ENCODE assay signal across 13 cellular contexts in genomic region chr1:121586369-121587229, GRCh38.
DNase-seq lines count a peak whose midpoint lies in the region; ATAC-seq, FAIRE-seq and TF ChIP-seq lines count a peak whose summit lies in the region.
"Had no signal": no experiment of that assay in that cellular context is flagged by ENCODE, and none has a peak within 500 bp of the region (broad histone marks: within the 10 kb centered on the region; RNA-seq: fewer than 3 reads in every experiment).

No MANE protein-coding gene starts in this region.

- no peak for TF ChIP-seq CTCF in CD8-positive, alpha-beta T cell (IDR thresholded peaks at IDR 0.05)
- TF ChIP-seq CTCF in HEK293 (tag by site-specific recombination; IDR thresholded peaks at IDR 0.05) = no peak
- TF ChIP-seq CTCF in K562 (IDR thresholded peaks at IDR 0.05 in 2 of 3, conservative IDR thresholded peaks at IDR 0.05 in 1 of 3; ENCODE audit: insufficient read depth in 2 of 3, low read depth in 1 of 3, low read length in 3 of 3) = no peak
- TF ChIP-seq CTCF in right lobe of liver (IDR thresholded peaks at IDR 0.05) = peak in 2 of 4 donors; percentile 19 to 28

- no peak; a peak in 1 of 4 replicates for TF ChIP-seq RAD21 in K562 (CRISPR knock-in tag; conservative IDR thresholded peaks at IDR 0.05 in 1 of 2, IDR thresholded peaks at IDR 0.05 in 1 of 2)

- peaks cover 34% of the 10 kb centered on the region for H3K4me1 Mint-ChIP-seq in CD8-positive, alpha-beta T cell (ENCODE audit: low read depth)

- in situ Hi-C loops in K562 (cut with MboI) (no loop called here), HAP-1 (cut with MboI; ENCODE audit: low sequenced_read_pairs) (no loop called here)

- H3K79me2 ChIP-seq in K562 (ENCODE audit: control insufficient read depth, insufficient read depth, low read length) = no peaks in the 10 kb centered on the region

- peaks cover 39% of the 10 kb centered on the region for H3K9me3 Mint-ChIP-seq in CD8-positive, alpha-beta T cell

- H3K9me3 ChIP-seq in CD8-positive, alpha-beta T cell (ENCODE audit: low read length) = no peaks in the 10 kb centered on the region
- H3K9me3 ChIP-seq in HEK293 (ENCODE audit: control insufficient read depth, insufficient read depth, low read depth, low read length) = no peaks in the 10 kb centered on the region
- H3K9me3 ChIP-seq in K562 (replicated peaks; ENCODE audit: control insufficient read depth, insufficient read depth, low read depth, low read length) = no peaks in the 10 kb centered on the region
- H3K9me3 ChIP-seq in right lobe of liver = no peaks in the 10 kb centered on the region
- no peaks in the 10 kb centered on the region for H3K9me3 ChIP-seq in HAP-1
- H3K9me3 ChIP-seq: neutrophil had no signal

- H3K27ac Mint-ChIP-seq in CD8-positive, alpha-beta T cell = peak overlapping the region; percentile 87
- H3K27ac Mint-ChIP-seq: stimulated activated naive CD8-positive, alpha-beta T cell treated with anti-CD3 and anti-CD28 coated beads, Interleukin-15, Interleukin-2, amounts not matched to agents 100 ng/mL and 50 ng/mL, for 24 hours had no signal

- H3K4me3 Mint-ChIP-seq in CD8-positive, alpha-beta T cell = peak overlapping the region; percentile 56
- H3K4me3 Mint-ChIP-seq: stimulated activated naive CD8-positive, alpha-beta T cell treated with anti-CD3 and anti-CD28 coated beads, Interleukin-15, Interleukin-2, amounts not matched to agents 100 ng/mL and 50 ng/mL, for 24 hours had no signal

- no peak for TF ChIP-seq POLR2A in K562 (conservative IDR thresholded peaks at IDR 0.05)
- no peak for TF ChIP-seq POLR2A in right lobe of liver (IDR thresholded peaks at IDR 0.05)
- TF ChIP-seq POLR2A in erythroblast (IDR thresholded peaks at IDR 0.05; ENCODE audit: low read length) = no peak

- no peak for ATAC-seq in CD8-positive, alpha-beta T cell
- ATAC-seq in K562 = peak; percentile 91
- peak; percentile 35 to 89 (median 82) for ATAC-seq in right lobe of liver

- WGBS in K562 (ENCODE audit: insufficient coverage, low coverage, missing lambda C conversion rate) = 12% methylated on average over 15 of the region's 15 CpGs
- WGBS in right lobe of liver (ENCODE audit: insufficient coverage, low coverage, low lambda C conversion rate, missing lambda C conversion rate) = 27% methylated on average over 5 of the region's 15 CpGs

- no peaks in the 10 kb centered on the region for H3K9me1 ChIP-seq in K562 (ENCODE audit: control insufficient read depth, insufficient read depth, low read length)

- H3K27me3 ChIP-seq in CD8-positive, alpha-beta T cell (ENCODE audit: insufficient read depth, low read length) = no peaks in the 10 kb centered on the region
- H3K27me3 ChIP-seq in K562 (ENCODE audit: control insufficient read depth in 2 of 2, insufficient read depth in 2 of 2, low read length in 2 of 2) (no peaks in the 10 kb centered on the region), right lobe of liver (no peaks in the 10 kb centered on the region), HAP-1 (ENCODE audit: low read depth) (no peaks in the 10 kb centered on the region)
- H3K27me3 ChIP-seq: neutrophil had no signal

- TF ChIP-seq EP300 in K562 (IDR thresholded peaks at IDR 0.05; ENCODE audit: low read length) = no peak

- peak overlapping the region; percentile 31; the same call in 1 of the 2 replicates for H3K4me2 ChIP-seq in K562 (ENCODE audit: insufficient read depth, low read length)

- H3K27ac ChIP-seq in CD8-positive, alpha-beta T cell (ENCODE audit: low read depth, low read length) = no peak overlapping the region
- H3K27ac ChIP-seq in HEK293 (ENCODE audit: extremely low read depth, low read depth, low read length) (no peak overlapping the region), K562 (ENCODE audit: extremely low read depth, low read depth, low read length) (peak overlapping the region; percentile 58; the same call in 2 of the 3 replicates), right lobe of liver (no peak overlapping the region)
- H3K27ac ChIP-seq: neutrophil had no signal

- H3K4me1 ChIP-seq in CD8-positive, alpha-beta T cell (ENCODE audit: insufficient read depth, low read length) = peaks cover 13% of the 10 kb centered on the region
- H3K4me1 ChIP-seq in HEK293 (ENCODE audit: control insufficient read depth, insufficient read depth, low read length) = no peaks in the 10 kb centered on the region
- peaks cover 5 to 14% of the 10 kb centered on the region in 2 experiments; a peak in 3 of 5 replicates for H3K4me1 ChIP-seq in K562 (replicated peaks in 1 of 2; ENCODE audit: control insufficient read depth in 2 of 2, insufficient read depth in 2 of 2, low read length in 2 of 2)
- H3K4me1 ChIP-seq in right lobe of liver = peaks cover 0 to 5% (median 0%) of the 10 kb centered on the region in 4 donors
- no peaks in the 10 kb centered on the region for H3K4me1 ChIP-seq in HAP-1

- FAIRE-seq in K562 (lab: Jason Lieb, UNC) = no peak

- no peaks in the 10 kb centered on the region for H3K27me3 Mint-ChIP-seq in CD8-positive, alpha-beta T cell (ENCODE audit: low read depth)
- H3K27me3 Mint-ChIP-seq: stimulated activated naive CD8-positive, alpha-beta T cell treated with anti-CD3 and anti-CD28 coated beads, Interleukin-15, Interleukin-2, amounts not matched to agents 100 ng/mL and 50 ng/mL, for 24 hours had no signal

- H3K4me3 ChIP-seq in CD8-positive, alpha-beta T cell (ENCODE audit: low read depth, low read length) = no peak overlapping the region
- H3K4me3 ChIP-seq in HEK293 (ENCODE audit: low read depth, low read length) (no peak overlapping the region), K562 (no peak overlapping the region), right lobe of liver (no peak overlapping the region), HAP-1 (no peak overlapping the region)

- no TSS peak for BruUV-seq in K562 (replicated peaks; lab: Mats Ljungman, UMichigan)

- CTCF ChIA-PET in CD8-positive, alpha-beta T cell (lab: Charles Lee) = interaction anchor here (0.6 to 1.7 kb wide), 2 partner anchors 11 to 15 kb away, joined by 3 to 5 read pairs; no protein-coding TSS in a partner anchor
- CTCF ChIA-PET in HEK293 (lab: Yijun Ruan, JAX) = no interaction called here
- CTCF ChIA-PET in K562 (lab: Yijun Ruan, JAX; ENCODE audit: low intra/inter-chr PET ratio) = no interaction called here

- H3K36me3 Mint-ChIP-seq in CD8-positive, alpha-beta T cell = peaks cover 40% of the 10 kb centered on the region

- POLR2A ChIA-PET in CD8-positive, alpha-beta T cell (lab: Charles Lee) = interaction anchor here (1.0 to 1.3 kb wide), 2 partner anchors 67 to 71 kb away, joined by 4 to 5 read pairs; no protein-coding TSS in a partner anchor
- POLR2A ChIA-PET in HEK293 (lab: Yijun Ruan, JAX) (no interaction called here), K562 (lab: Yijun Ruan, JAX) (no interaction called here)

- no peaks in the 10 kb centered on the region for H3K36me3 ChIP-seq in CD8-positive, alpha-beta T cell (ENCODE audit: insufficient read depth, low read length)
- H3K36me3 ChIP-seq in HEK293 (ENCODE audit: control insufficient read depth in 2 of 2, insufficient read depth in 1 of 2, low read length in 2 of 2) = no peaks in the 10 kb centered on the region
- H3K36me3 ChIP-seq in K562 (ENCODE audit: control insufficient read depth, insufficient read depth, low read length) = no peaks in the 10 kb centered on the region
- H3K36me3 ChIP-seq in right lobe of liver = no peaks in the 10 kb centered on the region
- H3K36me3 ChIP-seq in HAP-1 (replicated peaks) = no peaks in the 10 kb centered on the region
- H3K36me3 ChIP-seq: neutrophil had no signal

- intact Hi-C loops in CD8-positive, alpha-beta T cell (cut with DNase I, micrococcal nuclease) = no loop called here
- intact Hi-C loops in K562 (cut with micrococcal nuclease) = no loop called here
- intact Hi-C loops in right lobe of liver (cut with DNase I) = no loop called here

- H2AFZ ChIP-seq in K562 (ENCODE audit: low read depth, low read length) = peak overlapping the region; percentile 92

- DNase-seq in CD8-positive, alpha-beta T cell = peak in 3 of 7 experiments; percentile 8 to 51 (median 10)
- peak in 1 of 4 experiments; percentile 28 for DNase-seq in K562 (ENCODE audit: extremely low read depth in 1 of 4, low spot score in 3 of 4)
- peak in 1 of 3 donors; percentile 23 for DNase-seq in right lobe of liver
- no peak for DNase-seq in HAP-1 (ENCODE audit: low spot score in 2 of 2)
- DNase-seq in erythroblast (lab: John Stamatoyannopoulos, UW) = no peak
- DNase-seq in NCI-H510A treated with DMSO at 0.1 percent for 48 hours (lab: John Stamatoyannopoulos, UW) = no peak
- DNase-seq in NCI-H1417 treated with DMSO at 0.1 percent for 48 hours (lab: John Stamatoyannopoulos, UW) = no peak
- DNase-seq: activated CD4-positive, CD25-positive, alpha-beta regulatory T cell; effector memory CD4-positive, alpha-beta T cell; stimulated activated CD4-positive, alpha-beta T cell treated with anti-CD3 and anti-CD28 coated beads, Interleukin-2, amount 100 ng/mL, for 24 hours had no signal

- H4K20me1 ChIP-seq in K562 (replicated peaks; ENCODE audit: control insufficient read depth, insufficient read depth, low read length) = no peaks in the 10 kb centered on the region

- no peak overlapping the region; a peak in 1 of 4 replicates for H3K9ac ChIP-seq in K562 (ENCODE audit: insufficient read depth in 1 of 2, low read depth in 2 of 2, low read length in 2 of 2)

TF ChIP-seq in HEK293, 187 proteins besides CTCF, POLR2A, EP300 and RAD21 (continues in another document):
- TF ChIP-seq TRIM28 (IDR thresholded peaks at IDR 0.05; ENCODE audit: borderline replicate concordance, low read length) = peak; percentile 55; the same call in 1 of the 2 replicates

TF ChIP-seq in K562, 482 proteins besides CTCF, POLR2A, EP300 and RAD21 (continues in another document):
- peak; percentile 35 for TF ChIP-seq L3MBTL2 (IDR thresholded peaks at IDR 0.05)
- peak; percentile 50; the same call in 1 of the 2 replicates for TF ChIP-seq SOX6 (IDR thresholded peaks at IDR 0.05)
- TF ChIP-seq FOXK2 (conservative IDR thresholded peaks at IDR 0.05 in 1 of 2, IDR thresholded peaks at IDR 0.05 in 1 of 2; ENCODE audit: low read depth in 2 of 2) = peak; percentile 65 to 82; a peak in 3 of 4 replicates
- TF ChIP-seq YY1 (IDR thresholded peaks at IDR 0.05; ENCODE audit: borderline replicate concordance in 1 of 3, control insufficient read depth in 1 of 3, extremely low read depth in 1 of 3, insufficient read depth in 3 of 3, insufficient read length in 1 of 3, insufficient replicate concordance in 2 of 3, low read depth in 1 of 3, low read length in 2 of 3) = peak in 1 of 3 experiments; percentile 57
- peak; percentile 61; the same call in 1 of the 2 replicates for TF ChIP-seq LEF1 (IDR thresholded peaks at IDR 0.05)
- 0 out of 2 replicates have a peak, but pooled peaks have one; percentile 28 for TF ChIP-seq MAFG (tag; conservative IDR thresholded peaks at IDR 0.05)
- no peak for TF ChIP-seq RBM25 (IDR thresholded peaks at IDR 0.05; ENCODE audit: low read depth, low read length, severe bottlenecking)
- TF ChIP-seq MAX (CRISPR knock-in tag; IDR thresholded peaks at IDR 0.05) = no peak
- peak; percentile 39; the same call in 1 of the 2 replicates for TF ChIP-seq ELF1 (tag; IDR thresholded peaks at IDR 0.05)
